In the genomic region with DNA sequence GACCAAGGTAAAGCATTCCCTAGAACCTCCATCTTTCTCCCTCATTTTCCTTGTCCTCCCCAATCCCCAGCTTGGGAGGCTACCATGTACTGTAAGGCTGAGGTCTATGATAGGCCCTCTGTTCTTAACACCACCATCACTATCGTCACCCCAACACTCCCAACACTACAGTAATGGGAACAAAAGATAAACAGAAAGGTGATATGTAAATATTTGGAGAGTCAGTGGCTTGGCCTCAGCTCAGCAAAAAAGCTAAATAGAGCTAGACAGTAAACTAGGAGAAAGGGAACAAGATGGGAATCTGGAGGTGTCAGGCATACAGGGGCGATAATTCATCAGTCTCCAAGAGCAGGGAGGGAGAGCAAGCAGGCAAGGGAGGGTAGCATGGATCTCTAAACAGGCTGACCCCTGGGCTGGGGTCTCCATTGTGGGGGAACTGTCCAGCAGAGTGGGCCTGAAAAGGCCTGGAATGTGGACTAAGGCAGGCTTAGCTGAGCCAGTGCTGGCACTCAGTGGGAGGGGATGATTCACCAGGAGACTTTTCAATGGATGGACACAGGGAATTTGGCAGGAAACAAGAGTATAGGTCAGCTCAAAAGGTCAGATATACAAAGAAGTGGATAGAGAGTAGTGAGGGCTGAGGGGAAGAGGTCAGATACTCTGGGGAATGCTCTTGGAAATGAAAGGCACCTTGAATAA, we compare ENCODE assay signal across 13 cellular contexts. TPM values are rescaled to one million over a fixed set of nuclear protein-coding genes. Genes with fewer than 3 reads are reported as not detected.
A peak's percentile ranks its signal among the peaks of the same experiment; 100 is the strongest.
DNase-seq lines count a peak whose midpoint lies in the region; ATAC-seq and TF ChIP-seq lines count a peak whose summit lies in the region.
"Had no signal": no experiment of that assay in that cellular context is flagged by ENCODE, and none has a peak within 500 bp of the region (broad histone marks: within the 10 kb centered on the region; RNA-seq: fewer than 3 reads in every experiment).

No MANE protein-coding gene starts in this region.

- no peaks in the 10 kb centered on the region for H3K9me3 Mint-ChIP-seq in chondrocyte (ENCODE audit: low read depth)
- H3K9me3 Mint-ChIP-seq: activated B cell treated with CpG ODN at 0.5 μM for 24 hours, naive B cell had no signal

- H3K36me3 Mint-ChIP-seq in chondrocyte (ENCODE audit: low read depth) = peaks cover 4% of the 10 kb centered on the region
- H3K36me3 Mint-ChIP-seq: naive B cell had no signal

- H3K9me3 ChIP-seq in HEK293 (ENCODE audit: control insufficient read depth, insufficient read depth, low read depth, low read length) = no peaks in the 10 kb centered on the region
- H3K9me3 ChIP-seq: heart left ventricle had no signal

- no peaks in the 10 kb centered on the region for H3K4me1 ChIP-seq in HEK293 (ENCODE audit: control insufficient read depth, insufficient read depth, low read length)

- H3K27ac ChIP-seq in HEK293 (ENCODE audit: extremely low read depth, low read depth, low read length) = no peak overlapping the region
- H3K27ac ChIP-seq: heart left ventricle had no signal

- TF ChIP-seq CTCF in HEK293 (tag by site-specific recombination; IDR thresholded peaks at IDR 0.05) (no peak), chondrocyte (IDR thresholded peaks at IDR 0.05) (no peak)

- no peak overlapping the region for H3K27ac Mint-ChIP-seq in chondrocyte (ENCODE audit: unreplicated experiment)
- H3K27ac Mint-ChIP-seq: activated B cell treated with CpG ODN at 0.5 μM for 24 hours, B cell, naive B cell had no signal

- CTCF ChIA-PET in HEK293 (lab: Yijun Ruan, JAX) = interaction anchor here (0.6 kb wide), 1 partner anchor 146 kb away, joined by 3 read pairs; no protein-coding TSS in a partner anchor

- H3K36me3 ChIP-seq in HEK293 (ENCODE audit: control insufficient read depth in 2 of 2, insufficient read depth in 1 of 2, low read length in 2 of 2) = peaks cover 0 to 13% of the 10 kb centered on the region in 2 experiments; a peak in 1 of 3 replicates

- peaks cover 8% of the 10 kb centered on the region for H3K4me1 Mint-ChIP-seq in chondrocyte (ENCODE audit: low read depth)
- H3K4me1 Mint-ChIP-seq: activated B cell treated with CpG ODN at 0.5 μM for 24 hours, B cell, naive B cell had no signal

- no peak overlapping the region for H3K4me3 Mint-ChIP-seq in chondrocyte (ENCODE audit: unreplicated experiment)
- H3K4me3 Mint-ChIP-seq: activated B cell treated with CpG ODN at 0.5 μM for 24 hours, B cell, naive B cell had no signal

- H3K27me3 Mint-ChIP-seq in chondrocyte (ENCODE audit: low read depth) = peaks cover 1% of the 10 kb centered on the region
- H3K27me3 Mint-ChIP-seq: activated B cell treated with CpG ODN at 0.5 μM for 24 hours, B cell had no signal

- peak; percentile 92 for DNase-seq in ACHN
- DNase-seq in astrocyte of the hippocampus (ENCODE audit: low read depth, low spot score) = peak; percentile 88
- peak; percentile 85 for DNase-seq in islet precursor cell
- no peak for DNase-seq in NCI-H82 (lab: John Stamatoyannopoulos, UW)
- DNase-seq in NOMO-1 (lab: John Stamatoyannopoulos, UW; ENCODE audit: unreplicated experiment in 2 of 2) = no peak
- DNase-seq in chondrocyte (ENCODE audit: low spot score) = no peak
- DNase-seq: activated B cell treated with CpG ODN at 0.5 μM for 24 hours, heart left ventricle, naive B cell, NCI-H1930 had no signal

- H3K4me3 ChIP-seq in HEK293 (ENCODE audit: low read depth, low read length) = no peak overlapping the region
- H3K4me3 ChIP-seq: heart left ventricle had no signal

- no peak for TF ChIP-seq POLR2A in GM18505 (IDR thresholded peaks at IDR 0.05; ENCODE audit: borderline replicate concordance, extremely low read depth, insufficient read depth, insufficient read length)

- ATAC-seq in GM18505 (IDR thresholded peaks at IDR 0.05; ENCODE audit: unreplicated experiment) = no peak

- POLR2A ChIA-PET in HEK293 (lab: Yijun Ruan, JAX) = no interaction called here

- in situ Hi-C loops in ACHN (cut with HindIII; ENCODE audit: low pct_ligation_motif_present, low pct_unique_long_range_greater_than_20kb, low sequenced_read_pairs) = no loop called here

TF ChIP-seq in HEK293, 187 proteins besides CTCF, POLR2A, EP300 and RAD21:
- TF ChIP-seq ZSCAN30 (tag by site-specific recombination; IDR thresholded peaks at IDR 0.05) (no peak), ZNF211 (tag by site-specific recombination; IDR thresholded peaks at IDR 0.05; ENCODE audit: low read depth) (no peak), ZNF544 (tag by site-specific recombination; IDR thresholded peaks at IDR 0.05) (no peak), ZFHX2 (tag by site-specific recombination; conservative IDR thresholded peaks at IDR 0.05) (peak; percentile 19; the same call in 1 of the 2 replicates)
- TF ChIP-seq, protein P1, sequence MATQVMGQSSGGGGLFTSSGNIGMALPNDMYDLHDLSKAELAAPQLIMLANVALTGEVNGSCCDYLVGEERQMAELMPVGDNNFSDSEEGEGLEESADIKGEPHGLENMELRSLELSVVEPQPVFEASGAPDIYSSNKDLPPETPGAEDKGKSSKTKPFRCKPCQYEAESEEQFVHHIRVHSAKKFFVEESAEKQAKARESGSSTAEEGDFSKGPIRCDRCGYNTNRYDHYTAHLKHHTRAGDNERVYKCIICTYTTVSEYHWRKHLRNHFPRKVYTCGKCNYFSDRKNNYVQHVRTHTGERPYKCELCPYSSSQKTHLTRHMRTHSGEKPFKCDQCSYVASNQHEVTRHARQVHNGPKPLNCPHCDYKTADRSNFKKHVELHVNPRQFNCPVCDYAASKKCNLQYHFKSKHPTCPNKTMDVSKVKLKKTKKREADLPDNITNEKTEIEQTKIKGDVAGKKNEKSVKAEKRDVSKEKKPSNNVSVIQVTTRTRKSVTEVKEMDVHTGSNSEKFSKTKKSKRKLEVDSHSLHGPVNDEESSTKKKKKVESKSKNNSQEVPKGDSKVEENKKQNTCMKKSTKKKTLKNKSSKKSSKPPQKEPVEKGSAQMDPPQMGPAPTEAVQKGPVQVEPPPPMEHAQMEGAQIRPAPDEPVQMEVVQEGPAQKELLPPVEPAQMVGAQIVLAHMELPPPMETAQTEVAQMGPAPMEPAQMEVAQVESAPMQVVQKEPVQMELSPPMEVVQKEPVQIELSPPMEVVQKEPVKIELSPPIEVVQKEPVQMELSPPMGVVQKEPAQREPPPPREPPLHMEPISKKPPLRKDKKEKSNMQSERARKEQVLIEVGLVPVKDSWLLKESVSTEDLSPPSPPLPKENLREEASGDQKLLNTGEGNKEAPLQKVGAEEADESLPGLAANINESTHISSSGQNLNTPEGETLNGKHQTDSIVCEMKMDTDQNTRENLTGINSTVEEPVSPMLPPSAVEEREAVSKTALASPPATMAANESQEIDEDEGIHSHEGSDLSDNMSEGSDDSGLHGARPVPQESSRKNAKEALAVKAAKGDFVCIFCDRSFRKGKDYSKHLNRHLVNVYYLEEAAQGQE (tag by site-specific recombination; IDR thresholded peaks at IDR 0.05) = peak; percentile 88

RNA-seq across cellular contexts. Expression of a gene that starts 6.7 kb away (rescaled TPM):
- 2.8 to 6.0 TPM (median 6.0 TPM) in 3 replicates for total RNA-seq in chondrocyte

Comparison
In these comparisons a context has a peak if more than half of its experiments do, and no peak if none do; other contexts are left out.
1. DNase-seq: peak in ACHN (single experiment), astrocyte of the hippocampus (single experiment) and islet precursor cell (single experiment); none in NCI-H82 (single experiment), NOMO-1 (0 of 2) and chondrocyte (single experiment).